In the genomic region with DNA sequence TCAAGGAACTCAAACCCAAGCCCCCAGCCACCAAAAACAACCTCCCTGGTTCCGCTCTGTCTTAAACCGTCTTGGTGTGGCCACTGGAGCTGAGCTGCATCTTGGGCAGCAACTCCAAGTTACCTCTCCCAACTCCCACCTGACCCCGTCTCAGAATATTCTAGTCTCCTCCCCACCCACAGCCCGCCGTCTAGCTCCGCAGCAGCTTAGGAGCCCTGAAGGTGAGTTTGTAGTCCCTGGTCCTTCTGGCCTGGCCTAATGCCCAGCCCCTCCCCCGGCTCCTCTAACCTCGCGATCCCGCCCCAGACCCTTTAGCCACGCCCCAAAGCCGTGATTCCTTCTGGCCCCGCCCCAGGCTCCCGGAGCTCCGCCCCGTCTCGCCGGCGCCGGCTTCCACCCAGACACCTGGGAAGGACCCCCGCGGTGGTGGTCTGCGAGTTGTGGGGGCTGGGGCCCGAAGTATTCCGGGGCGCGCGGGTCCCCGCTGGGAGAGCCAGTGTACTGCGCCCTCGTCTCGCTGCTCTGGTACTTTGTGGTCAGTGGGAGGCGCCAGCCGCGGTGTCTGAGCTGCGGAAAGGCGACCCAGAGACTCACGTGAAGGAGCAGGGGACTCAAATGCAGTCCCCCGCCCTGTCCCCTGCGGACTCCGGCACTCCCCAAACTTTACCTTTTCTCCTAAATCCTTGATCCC, we compare ENCODE assay signal across 8 cellular contexts. TPM values are rescaled to one million over a fixed set of nuclear protein-coding genes. Genes with fewer than 3 reads are reported as not detected.
DNase-seq lines count a peak whose midpoint lies in the region; ATAC-seq and TF ChIP-seq lines count a peak whose summit lies in the region.

No MANE protein-coding gene starts in this region.

- H3K4me3 ChIP-seq in BJ (ENCODE audit: low read depth, low read length) (peak overlapping the region; percentile 31), hepatocyte (no peak overlapping the region)

- H2AFZ ChIP-seq in hepatocyte, result no peak overlapping the region

- CTCF ChIA-PET in BJ (lab: Yijun Ruan, JAX), result interaction anchor here (0.8 to 6.1 kb wide), 6 partner anchors 11 to 78 kb away, joined by 3 to 34 read pairs (median 4); partner anchors contain the start of genes GYS1 and RUVBL2

- H3K27me3 ChIP-seq in BJ (ENCODE audit: control insufficient read depth, insufficient read depth, low read length) (no peaks in the 10 kb centered on the region), hepatocyte (peaks cover 27% of the 10 kb centered on the region)

- peak; percentile 28; the same call in 1 of the 2 replicates for TF ChIP-seq CTCF in BJ (IDR thresholded peaks at IDR 0.05; ENCODE audit: insufficient read depth, low read depth, low read length)
- TF ChIP-seq CTCF in hepatocyte (IDR thresholded peaks at IDR 0.05; ENCODE audit: poor library complexity), result peak; percentile 2

- no peak for ATAC-seq in GM18867 (IDR thresholded peaks at IDR 0.05; ENCODE audit: unreplicated experiment)

- H3K9me3 ChIP-seq in hepatocyte (ENCODE audit: low read depth), result no peaks in the 10 kb centered on the region

- H4K20me1 ChIP-seq in hepatocyte (ENCODE audit: insufficient read depth, poor library complexity, severe bottlenecking), result no peaks in the 10 kb centered on the region

- H3K79me2 ChIP-seq in hepatocyte, result no peaks in the 10 kb centered on the region

- peaks cover 9% of the 10 kb centered on the region for H3K4me1 ChIP-seq in hepatocyte (ENCODE audit: insufficient read depth)

- H3K4me2 ChIP-seq in hepatocyte, result peak overlapping the region; percentile 51

- H3K27ac ChIP-seq in hepatocyte, result no peak overlapping the region

- DNase-seq in BJ (ENCODE audit: low read depth) (no peak), HT-29 (ENCODE audit: low spot score) (peak; percentile 87), SW 1271 (lab: John Stamatoyannopoulos, UW) (peak; percentile 38 to 57), hepatocyte (ENCODE audit: low spot score) (peak; percentile 49), NK-92 (lab: John Stamatoyannopoulos, UW; ENCODE audit: unreplicated experiment) (no peak)
- peak; percentile 26 for DNase-seq in activated naive CD8-positive, alpha-beta T cell treated with anti-CD3 and anti-CD28 coated beads, Interleukin-2, amount 50 U/mL, for 16 hours (ENCODE audit: low read depth, low spot score)
- DNase-seq in stimulated activated CD4-positive, alpha-beta T cell treated with anti-CD3 and anti-CD28 coated beads, Interleukin-12 subunit alpha, Interleukin-12 subunit beta, amount 100 ng/mL, for 48 hours (ENCODE audit: low read depth in 2 of 3, low spot score in 1 of 3), result peak; percentile 37 to 69 (median 51)

- POLR2A ChIA-PET in BJ (lab: Charles Lee), result no interaction called here

- H3K36me3 ChIP-seq in BJ (ENCODE audit: control insufficient read depth, insufficient read depth, low read length), result peaks cover 3% of the 10 kb centered on the region; the same call in 1 of the 2 replicates
- H3K36me3 ChIP-seq in hepatocyte (replicated peaks; ENCODE audit: insufficient read depth, low read depth), result no peaks in the 10 kb centered on the region

- 44% methylated on average over 41 of the region's 41 CpGs for WGBS in hepatocyte (ENCODE audit: low lambda C conversion rate, missing lambda C conversion rate)

- H3K9me2 ChIP-seq in hepatocyte (replicated peaks; ENCODE audit: insufficient read depth), result no peaks in the 10 kb centered on the region

RNA-seq across cellular contexts. Expression of gene LHB, which starts 2.5 kb away (rescaled TPM):
- polyA plus RNA-seq in BJ (2011; rRNA removed) (not detected in 2 replicates), hepatocyte (not detected in 2 replicates)
- polyA minus RNA-seq in BJ (2011; rRNA and poly(A)+ RNA removed), result not detected in 2 replicates
- not detected in 2 replicates for total RNA-seq in HT-29 (2014; rRNA removed; shearing (Covaris generic))
- not detected in 2 replicates for total RNA-seq in hepatocyte

RNA-seq across cellular contexts. Expression of gene CGB3, which starts 4.7 kb away (rescaled TPM):
- polyA plus RNA-seq in BJ (2011; rRNA removed), result not detected in 2 replicates
- not detected in 2 replicates for polyA minus RNA-seq in BJ (2011; rRNA and poly(A)+ RNA removed)
- not detected in 2 replicates for total RNA-seq in HT-29 (2014; rRNA removed; shearing (Covaris generic))
- total RNA-seq in hepatocyte, result 1.1 TPM in 1 of 2 replicates, not detected in the other
- polyA plus RNA-seq in hepatocyte, result not detected in 2 replicates

RNA-seq across cellular contexts. Expression of gene CGB2, which starts 12.3 kb away (rescaled TPM):
- polyA plus RNA-seq in BJ (2011; rRNA removed) (not detected in 2 replicates), hepatocyte (not detected in 2 replicates)
- polyA minus RNA-seq in BJ (2011; rRNA and poly(A)+ RNA removed), result not detected in 2 replicates
- total RNA-seq in HT-29 (2014; rRNA removed; shearing (Covaris generic)), result not detected in 2 replicates
- not detected in 2 replicates for total RNA-seq in hepatocyte

RNA-seq across cellular contexts. Expression of gene CGB1, which starts 17.3 kb away (rescaled TPM):
- not detected in 2 replicates for polyA plus RNA-seq in BJ (2011; rRNA removed)
- not detected in 2 replicates for polyA minus RNA-seq in BJ (2011; rRNA and poly(A)+ RNA removed)
- 1.5 TPM in 1 of 2 replicates, not detected in the other for total RNA-seq in HT-29 (2014; rRNA removed; shearing (Covaris generic))
- not detected in 2 replicates for total RNA-seq in hepatocyte
- polyA plus RNA-seq in hepatocyte, result 0.52 TPM in 1 of 2 replicates, not detected in the other

RNA-seq across cellular contexts. Expression of gene CGB5, which starts 24.3 kb away (rescaled TPM):
- polyA plus RNA-seq in BJ (2011; rRNA removed), result not detected in 2 replicates
- polyA minus RNA-seq in BJ (2011; rRNA and poly(A)+ RNA removed), result not detected in 2 replicates
- total RNA-seq in HT-29 (2014; rRNA removed; shearing (Covaris generic)), result not detected in 2 replicates
- total RNA-seq in hepatocyte, result 1.5 and 1.9 TPM in 2 replicates
- polyA plus RNA-seq in hepatocyte, result 0.22 and 1.2 TPM in 2 replicates

Comparison
In these comparisons a context has a peak if more than half of its experiments do, and no peak if none do; other contexts are left out.
1. DNase-seq: peak in HT-29 (single experiment), SW 1271 (2 of 2), activated naive CD8-positive, alpha-beta T cell treated with anti-CD3 and anti-CD28 coated beads, Interleukin-2, amount 50 U/mL, for 16 hours (single experiment), hepatocyte (single experiment) and stimulated activated CD4-positive, alpha-beta T cell treated with anti-CD3 and anti-CD28 coated beads, Interleukin-12 subunit alpha, Interleukin-12 subunit beta, amount 100 ng/mL, for 48 hours (3 of 3); none in BJ (single experiment) and NK-92 (single experiment).